In the genomic region with DNA sequence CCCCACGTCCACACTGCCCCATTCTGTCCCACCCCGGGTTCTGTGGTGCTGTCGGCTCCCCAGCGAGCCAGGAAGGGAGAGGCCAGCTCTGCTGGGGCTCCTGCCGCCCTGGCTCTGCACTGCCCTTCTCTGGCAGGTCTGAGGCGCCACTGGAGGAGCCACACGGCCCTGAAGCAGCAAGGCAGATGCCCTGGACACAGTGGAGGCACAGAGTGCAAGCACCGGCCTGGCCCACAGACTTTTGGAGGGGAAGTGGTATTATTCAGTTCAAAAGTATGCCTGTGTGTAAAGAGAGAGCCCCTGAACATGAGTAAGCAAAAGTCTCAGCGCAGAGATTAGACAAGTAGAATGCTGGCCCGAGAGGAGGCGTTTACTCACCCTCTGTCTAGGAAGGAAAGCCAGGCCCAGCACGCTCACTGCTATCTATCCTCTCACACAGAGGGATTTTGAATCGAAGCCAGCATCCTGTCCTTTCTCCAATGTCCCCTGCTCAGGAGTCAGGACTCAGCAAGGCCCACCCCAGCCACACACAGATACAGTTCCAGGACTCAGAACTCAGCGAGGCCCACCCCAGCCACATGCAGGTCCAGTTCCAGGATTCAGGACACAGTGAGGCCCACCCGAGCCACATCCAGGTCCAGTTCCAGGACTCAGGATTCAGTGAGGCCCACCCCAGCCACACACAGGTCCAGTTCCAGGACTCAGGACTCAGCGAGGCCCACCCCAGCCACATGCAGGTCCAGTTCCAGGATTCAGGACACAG, we compare ENCODE assay signal across 10 cellular contexts.
DNase-seq lines count a peak whose midpoint lies in the region; ATAC-seq and TF ChIP-seq lines count a peak whose summit lies in the region.
"Had no signal": no experiment of that assay in that cellular context is flagged by ENCODE, and none has a peak within 500 bp of the region (broad histone marks: within the 10 kb centered on the region; RNA-seq: fewer than 3 reads in every experiment).

No MANE protein-coding gene starts in this region.

- H3K56ac ChIP-seq in H9 (ENCODE audit: insufficient read length, low read depth, low read length), result no peak overlapping the region

- no peak overlapping the region for H3K4me3 Mint-ChIP-seq in H9

- DNase-seq in H9, result no peak
- DNase-seq in adipocyte (ENCODE audit: low read depth), result peak; percentile 97
- DNase-seq in left cardiac atrium, result peak; percentile 87
- DNase-seq in smooth muscle cell (lab: John Stamatoyannopoulos, UW; ENCODE audit: unreplicated experiment), result peak; percentile 36
- DNase-seq in DMS 273 (lab: John Stamatoyannopoulos, UW; ENCODE audit: unreplicated experiment), result no peak
- DNase-seq in NCI-H1417 treated with DMSO at 0.1 percent for 48 hours (lab: John Stamatoyannopoulos, UW), result no peak
- DNase-seq in NCI-H2107 (lab: John Stamatoyannopoulos, UW), result no peak
- DNase-seq: activated T-cell treated with anti-CD3 and anti-CD28 coated beads for 4 hours had no signal

- intact Hi-C loops in left cardiac atrium (cut with DNase I), result loop anchor here in 1 of 2 donors (5.0 to 10.0 kb wide), 3 partner anchors 37 to 112 kb away; no protein-coding TSS in a partner anchor

- no peaks in the 10 kb centered on the region for H3K36me3 Mint-ChIP-seq in H9 (ENCODE audit: insufficient read depth in 1 of 3, low read depth in 3 of 3)

- H3K27ac ChIP-seq in H9 (ENCODE audit: insufficient read length, low read depth, low read length), result no peak overlapping the region
- peak overlapping the region; percentile 99 for H3K27ac ChIP-seq in smooth muscle cell (ENCODE audit: low read depth)
- H3K27ac ChIP-seq: KMS-11 had no signal

- H3K79me1 ChIP-seq in H9 (ENCODE audit: insufficient read depth, low read depth, low read length, poor library complexity, severe bottlenecking), result no peaks in the 10 kb centered on the region

- no peaks in the 10 kb centered on the region for H3K79me2 ChIP-seq in H9 (ENCODE audit: insufficient read depth, low read length)
- H3K79me2 ChIP-seq in smooth muscle cell (ENCODE audit: low read depth), result no peaks in the 10 kb centered on the region

- no peak overlapping the region for H2BK15ac ChIP-seq in H9 (ENCODE audit: low read depth, low read length)

- TF ChIP-seq CTCF in H9 (conservative IDR thresholded peaks at IDR 0.05) (no peak), smooth muscle cell (IDR thresholded peaks at IDR 0.05; ENCODE audit: borderline replicate concordance, insufficient read depth, poor library complexity, severe bottlenecking) (no peak)

- H3K4me3 ChIP-seq in adipocyte (ENCODE audit: low read length) (peak overlapping the region; percentile 31), smooth muscle cell (no peak overlapping the region)

- no peak overlapping the region for H3K9ac ChIP-seq in H9 (ENCODE audit: extremely low read depth, insufficient read length, low read length)
- H3K9ac ChIP-seq in adipocyte (ENCODE audit: low read length), result peak overlapping the region; percentile 80
- H3K9ac ChIP-seq in smooth muscle cell (ENCODE audit: low read depth), result peak overlapping the region; percentile 92
- H3K9ac ChIP-seq: KMS-11 had no signal

- H3K9me3 ChIP-seq in H9 (ENCODE audit: control insufficient read depth, low read depth, low read length) (no peaks in the 10 kb centered on the region), adipocyte (ENCODE audit: control insufficient read depth, low read length) (no peaks in the 10 kb centered on the region), smooth muscle cell (replicated peaks; ENCODE audit: low read depth) (no peaks in the 10 kb centered on the region)

- H2BK12ac ChIP-seq in H9 (ENCODE audit: insufficient read length, low read depth, low read length), result no peak overlapping the region

- no peaks in the 10 kb centered on the region for H3K23me2 ChIP-seq in H9 (ENCODE audit: insufficient read length, low read depth, low read length, poor library complexity, severe bottlenecking)

- H3K23ac ChIP-seq in H9 (ENCODE audit: insufficient read length, low read depth, low read length), result no peak overlapping the region

- ATAC-seq in left cardiac atrium (peak; percentile 85 to 91), GM18861 (IDR thresholded peaks at IDR 0.05; ENCODE audit: unreplicated experiment) (no peak)

- H2BK5ac ChIP-seq in H9 (ENCODE audit: insufficient read length, low read length), result no peak overlapping the region

- H3K4me2 ChIP-seq in H9 (ENCODE audit: insufficient read depth, insufficient read length, low read length), result no peak overlapping the region
- peak overlapping the region; percentile 66 for H3K4me2 ChIP-seq in smooth muscle cell
- H3K4me2 ChIP-seq: KMS-11 had no signal

- H3K4ac ChIP-seq in H9 (ENCODE audit: low read depth, low read length), result no peak overlapping the region

- no peak overlapping the region for H2BK120ac ChIP-seq in H9 (ENCODE audit: low read depth, low read length, poor library complexity, severe bottlenecking)

- no peak overlapping the region for H3K18ac ChIP-seq in H9 (ENCODE audit: insufficient read length, low read depth, low read length)

- no peak overlapping the region for H2AK5ac ChIP-seq in H9 (ENCODE audit: insufficient read length, low read length)

- no peaks in the 10 kb centered on the region; the same call in 1 of the 2 replicates for H3K4me1 ChIP-seq in H9 (ENCODE audit: insufficient read depth, low read length)
- peaks cover 57% of the 10 kb centered on the region for H3K4me1 ChIP-seq in adipocyte (ENCODE audit: control insufficient read depth, insufficient read depth, low read length)
- peaks cover 44% of the 10 kb centered on the region for H3K4me1 ChIP-seq in smooth muscle cell (ENCODE audit: low read depth)

- no peak overlapping the region for H3T11ph ChIP-seq in H9 (ENCODE audit: low read length)

- H3K36me3 ChIP-seq in adipocyte (ENCODE audit: control insufficient read depth, insufficient read depth, low read length, severe bottlenecking), result no peaks in the 10 kb centered on the region
- no peaks in the 10 kb centered on the region for H3K36me3 ChIP-seq in smooth muscle cell (ENCODE audit: low read depth)

- no peak overlapping the region for H4K91ac ChIP-seq in H9 (ENCODE audit: insufficient read length, low read depth, low read length)

- H3K14ac ChIP-seq in H9 (ENCODE audit: insufficient read depth, low read length), result no peak overlapping the region

- H4K8ac ChIP-seq in H9 (replicated peaks; ENCODE audit: insufficient read length, low read depth, low read length), result no peak overlapping the region

- H2BK20ac ChIP-seq in H9 (ENCODE audit: low read depth, low read length, poor library complexity, severe bottlenecking), result no peak overlapping the region

- no peaks in the 10 kb centered on the region for H3K27me3 Mint-ChIP-seq in H9 (ENCODE audit: low read depth)

- H3F3A ChIP-seq in smooth muscle cell (ENCODE audit: low read depth), result peaks cover 25% of the 10 kb centered on the region

- WGBS in H9 (ENCODE audit: extremely low coverage, insufficient read length, low lambda C conversion rate), result no CpG with 5 or more reads among the region's 16 CpGs
- 35% methylated on average over 16 of the region's 16 CpGs for WGBS in smooth muscle cell (ENCODE audit: low lambda C conversion rate)

- no peak overlapping the region for H4K5ac ChIP-seq in H9 (ENCODE audit: insufficient read length, low read depth, low read length)

- H2AFZ ChIP-seq in H9 (ENCODE audit: low read length) (no peak overlapping the region), smooth muscle cell (ENCODE audit: low read depth) (no peak overlapping the region)

- H3K4me1 Mint-ChIP-seq in H9, result peaks cover 23 to 25% of the 10 kb centered on the region in 2 experiments

- H3K9me3 Mint-ChIP-seq in H9, result peaks cover 0 to 2% of the 10 kb centered on the region in 2 experiments; a peak in 1 of 5 replicates

- H4K20me1 ChIP-seq in H9 (ENCODE audit: control insufficient read depth, insufficient read depth, insufficient read length) (peaks cover 2% of the 10 kb centered on the region), smooth muscle cell (ENCODE audit: low read depth) (no peaks in the 10 kb centered on the region)

- H3K27me3 ChIP-seq in H9 (ENCODE audit: insufficient read depth, low read length) (no peaks in the 10 kb centered on the region), adipocyte (replicated peaks; ENCODE audit: control insufficient read depth, insufficient read depth, low read length) (no peaks in the 10 kb centered on the region), smooth muscle cell (ENCODE audit: low read depth) (no peaks in the 10 kb centered on the region)

- H3K27ac Mint-ChIP-seq in H9, result peak overlapping the region in 2 of 3 experiments; percentile 19 to 62; a peak in 2 of 7 replicates

Comparison
In these comparisons a context has a peak if more than half of its experiments do, and no peak if none do; other contexts are left out.
1. DNase-seq: peak in adipocyte (single experiment), left cardiac atrium (single experiment) and smooth muscle cell (single experiment); none in H9 (single experiment), DMS 273 (single experiment), NCI-H1417 treated with DMSO at 0.1 percent for 48 hours (single experiment) and NCI-H2107 (single experiment).